Comparison of ENCODE assay signal across 8 cellular contexts in the genomic region with DNA sequence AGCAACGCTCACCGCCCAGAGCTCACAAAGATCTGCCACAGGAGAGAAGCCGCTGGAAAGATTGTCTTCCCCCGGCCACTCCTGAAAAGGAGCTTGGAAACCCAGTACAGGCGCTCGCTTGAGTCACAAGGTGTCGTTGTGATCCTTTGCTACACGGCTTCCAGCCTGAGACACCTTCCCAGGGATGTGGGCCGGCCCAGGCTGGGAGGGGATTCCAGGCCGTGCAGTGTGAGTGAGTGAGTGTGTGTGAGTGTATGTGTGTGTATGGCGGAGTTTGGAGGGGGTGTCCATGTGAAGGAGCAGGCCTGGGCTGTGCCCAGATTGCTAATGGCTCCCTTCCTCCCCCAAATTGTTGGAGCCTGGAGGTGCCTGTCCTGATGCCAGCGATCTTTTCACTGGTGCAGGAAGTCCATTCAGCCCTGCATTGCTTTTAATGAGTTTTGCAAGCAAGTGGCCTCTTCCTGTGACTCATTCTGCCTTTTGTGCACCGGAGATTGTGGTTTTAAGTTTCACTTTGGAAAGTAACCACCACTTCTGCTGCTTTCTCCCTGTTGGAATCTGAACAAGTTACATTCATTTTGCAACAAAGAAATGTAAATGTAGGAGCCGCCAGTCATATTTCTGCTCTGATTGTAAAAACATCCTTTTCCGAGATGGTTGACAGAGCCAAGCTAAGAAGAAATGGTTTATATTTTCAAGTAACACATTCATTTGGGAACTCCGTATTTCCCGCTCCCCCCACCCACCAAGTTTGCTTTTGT.
A peak's percentile ranks its signal among the peaks of the same experiment; 100 is the strongest.
DNase-seq lines count a peak whose midpoint lies in the region; ATAC-seq and TF ChIP-seq lines count a peak whose summit lies in the region.

No MANE protein-coding gene starts in this region.

- no peaks in the 10 kb centered on the region for H4K20me1 ChIP-seq in GM23338 (replicated peaks; ENCODE audit: insufficient read depth)

- H3K9me2 ChIP-seq in GM23338 (ENCODE audit: insufficient read depth) = peaks cover 8% of the 10 kb centered on the region; the same call in 1 of the 2 replicates

- in situ Hi-C loops in SK-MEL-5 (cut with HindIII; ENCODE audit: low pct_unique_long_range_greater_than_20kb, low sequenced_read_pairs) = no loop called here

- peak; percentile 35 to 72; a peak in 3 of 4 replicates for TF ChIP-seq CTCF in GM23338 (conservative IDR thresholded peaks at IDR 0.05; ENCODE audit: low read depth in 2 of 2)
- TF ChIP-seq CTCF in progenitor cell of endocrine pancreas (IDR thresholded peaks at IDR 0.05; ENCODE audit: unreplicated experiment) = peak; percentile 47

- ATAC-seq in GM23338 = peak; percentile 95
- peak; percentile 83 for ATAC-seq in left ventricle myocardium superior

- peaks cover 6% of the 10 kb centered on the region for H3K27me3 Mint-ChIP-seq in GM23338 (ENCODE audit: insufficient read depth, low read depth, poor library complexity)
- H3K27me3 Mint-ChIP-seq in progenitor cell of endocrine pancreas = no peaks in the 10 kb centered on the region

- DNase-seq in GF-D8 (lab: John Stamatoyannopoulos, UW) (peak; percentile 91), GM23338 (ENCODE audit: low spot score) (peak; percentile 80), SK-MEL-5 (ENCODE audit: low read depth, low spot score) (peak; percentile 99), amniotic epithelial cell (ENCODE audit: low read depth) (peak; percentile 97), left ventricle myocardium superior (peak; percentile 62), progenitor cell of endocrine pancreas (ENCODE audit: low spot score, unreplicated experiment) (peak; percentile 47), OCI-M2 (lab: John Stamatoyannopoulos, UW; ENCODE audit: unreplicated experiment) (no peak)

- H3K36me3 Mint-ChIP-seq in GM23338 (ENCODE audit: low read depth) (peaks cover 14% of the 10 kb centered on the region; the same call in 2 of the 3 replicates), progenitor cell of endocrine pancreas (ENCODE audit: insufficient read depth) (peaks cover 2% of the 10 kb centered on the region)

- no peaks in the 10 kb centered on the region for H3K9me3 ChIP-seq in KOPT-K1 (ENCODE audit: insufficient read depth, low read length, poor library complexity, severe bottlenecking)

- intact Hi-C loops in left ventricle myocardium superior (cut with micrococcal nuclease) = loop anchor here (5.0 kb wide), 1 partner anchor 1177 kb away; no protein-coding TSS in a partner anchor

- peaks cover 30% of the 10 kb centered on the region for H3K4me1 Mint-ChIP-seq in GM23338
- peaks cover 19% of the 10 kb centered on the region for H3K4me1 Mint-ChIP-seq in progenitor cell of endocrine pancreas (ENCODE audit: low read depth)

- peak overlapping the region; percentile 29 for H3K4me3 ChIP-seq in GM23338

- H3K27ac Mint-ChIP-seq in GM23338 (peak overlapping the region; percentile 96), progenitor cell of endocrine pancreas (peak overlapping the region; percentile 93)

- H3K27ac ChIP-seq in GM23338 (ENCODE audit: low read depth) (peak overlapping the region; percentile 80), KOPT-K1 (ENCODE audit: low read depth, low read length, poor library complexity, severe bottlenecking) (peak overlapping the region; percentile 94)

- H3F3A ChIP-seq in GM23338 (replicated peaks; ENCODE audit: low read depth) = peaks cover 5% of the 10 kb centered on the region; the same call in 1 of the 2 replicates

- peak overlapping the region; percentile 72; the same call in 1 of the 2 replicates for H2AFZ ChIP-seq in GM23338

- no peaks in the 10 kb centered on the region for H3K27me3 ChIP-seq in GM23338 (ENCODE audit: insufficient read depth)

- H3K79me2 ChIP-seq in GM23338 (replicated peaks; ENCODE audit: insufficient read depth) = no peaks in the 10 kb centered on the region

- H3K4me1 ChIP-seq in GM23338 (ENCODE audit: insufficient read depth) = peaks cover 21% of the 10 kb centered on the region

- H3K9me3 Mint-ChIP-seq in GM23338 (peaks cover 18% of the 10 kb centered on the region), progenitor cell of endocrine pancreas (ENCODE audit: low read depth) (peaks cover 7% of the 10 kb centered on the region)

- peak overlapping the region; percentile 46 for H3K4me3 Mint-ChIP-seq in GM23338
- H3K4me3 Mint-ChIP-seq in progenitor cell of endocrine pancreas (ENCODE audit: low read depth) = peak overlapping the region; percentile 49

- H3K4me2 ChIP-seq in GM23338 = peak overlapping the region; percentile 65

- H3K36me3 ChIP-seq in GM23338 (ENCODE audit: insufficient read depth) (no peaks in the 10 kb centered on the region; the same call in 1 of the 2 replicates), KOPT-K1 (ENCODE audit: insufficient read depth, low read length) (peaks cover 28% of the 10 kb centered on the region)

TF ChIP-seq in GM23338, 12 proteins besides CTCF, POLR2A, EP300 and RAD21:
- TF ChIP-seq POLR2AphosphoS5 (IDR thresholded peaks at IDR 0.05; ENCODE audit: low read depth) (peak; percentile 46; the same call in 1 of the 2 replicates), NANOG (IDR thresholded peaks at IDR 0.05; ENCODE audit: borderline replicate concordance) (peak; percentile 96), JUNB (IDR thresholded peaks at IDR 0.05; ENCODE audit: unreplicated experiment) (no peak), STAT1 (IDR thresholded peaks at IDR 0.05; ENCODE audit: unreplicated experiment) (no peak)
- TF ChIP-seq, protein P1, sequence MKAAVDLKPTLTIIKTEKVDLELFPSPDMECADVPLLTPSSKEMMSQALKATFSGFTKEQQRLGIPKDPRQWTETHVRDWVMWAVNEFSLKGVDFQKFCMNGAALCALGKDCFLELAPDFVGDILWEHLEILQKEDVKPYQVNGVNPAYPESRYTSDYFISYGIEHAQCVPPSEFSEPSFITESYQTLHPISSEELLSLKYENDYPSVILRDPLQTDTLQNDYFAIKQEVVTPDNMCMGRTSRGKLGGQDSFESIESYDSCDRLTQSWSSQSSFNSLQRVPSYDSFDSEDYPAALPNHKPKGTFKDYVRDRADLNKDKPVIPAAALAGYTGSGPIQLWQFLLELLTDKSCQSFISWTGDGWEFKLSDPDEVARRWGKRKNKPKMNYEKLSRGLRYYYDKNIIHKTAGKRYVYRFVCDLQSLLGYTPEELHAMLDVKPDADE (IDR thresholded peaks at IDR 0.05) = peak; percentile 78; the same call in 1 of the 2 replicates
